In genomic region chr7:34900891-34901493, GRCh38 we compare ENCODE assay signal across 11 cellular contexts.
A peak's percentile ranks its signal among the peaks of the same experiment; 100 is the strongest.
DNase-seq lines count a peak whose midpoint lies in the region; ATAC-seq and TF ChIP-seq lines count a peak whose summit lies in the region.
"Had no signal": no experiment of that assay in that cellular context is flagged by ENCODE, and none has a peak within 500 bp of the region (broad histone marks: within the 10 kb centered on the region; RNA-seq: fewer than 3 reads in every experiment).

No MANE protein-coding gene starts in this region.

- peak; percentile 69 for ATAC-seq in HG02798 (IDR thresholded peaks at IDR 0.05; ENCODE audit: poor library complexity, unreplicated experiment)
- no peak for ATAC-seq in Panc1
- ATAC-seq: activated T-cell treated with anti-CD3 and anti-CD28 coated beads, Interleukin-2, amount 50 U/mL, for 4 hours had no signal

- no peak for TF ChIP-seq POLR2A in spleen (IDR thresholded peaks at IDR 0.05)

- H3K9me3 ChIP-seq in Panc1 (ENCODE audit: control insufficient read depth, insufficient read depth, low read depth, low read length): no peaks in the 10 kb centered on the region
- peaks cover 0 to 8% (median 3%) of the 10 kb centered on the region in 8 donors for H3K9me3 ChIP-seq in spleen
- H3K9me3 ChIP-seq in colonic mucosa: no peaks in the 10 kb centered on the region

- BruUV-seq in Panc1 (replicated peaks; lab: Mats Ljungman, UMichigan): no TSS peak

- CTCF ChIA-PET in Panc1 (lab: Charles Lee): no interaction called here

- TF ChIP-seq CTCF in GM13977 (IDR thresholded peaks at IDR 0.05; ENCODE audit: extremely low read depth, insufficient read depth, missing control alignments) (peak; percentile 53), Panc1 (IDR thresholded peaks at IDR 0.05) (peak; percentile 54), spleen (IDR thresholded peaks at IDR 0.05 in 8 of 11, conservative IDR thresholded peaks at IDR 0.05 in 3 of 11) (peak in 1 of 11 experiments; percentile 8), colonic mucosa (IDR thresholded peaks at IDR 0.05) (no peak)

- DNase-seq in GM13977 (ENCODE audit: low spot score): peak; percentile 60
- DNase-seq in Panc1 (ENCODE audit: low read depth, low spot score): no peak
- peak; percentile 81 for DNase-seq in iPS-NIHi7 (ENCODE audit: extremely low spot score)
- no peak for DNase-seq in spleen
- no peak for DNase-seq in colonic mucosa
- DNase-seq in NCI-H1694 treated with DMSO at 0.1 percent for 48 hours (lab: John Stamatoyannopoulos, UW): no peak
- no peak for DNase-seq in activated CD4-positive, alpha-beta T cell treated with anti-CD3 and anti-CD28 coated beads, Interleukin-2, amount 50 U/mL, for 4 hours
- DNase-seq: activated T-cell treated with anti-CD3 and anti-CD28 coated beads, Interleukin-2, amount 50 U/mL, for 4 hours; hypothalamus; NCI-H2107 had no signal

- H3K27ac ChIP-seq in Panc1 (ENCODE audit: low read length) (no peak overlapping the region), spleen (no peak overlapping the region), colonic mucosa (no peak overlapping the region)

- no peaks in the 10 kb centered on the region for H3K36me3 ChIP-seq in Panc1 (ENCODE audit: control insufficient read depth, insufficient read depth, low read length)
- no peaks in the 10 kb centered on the region for H3K36me3 ChIP-seq in spleen
- no peaks in the 10 kb centered on the region for H3K36me3 ChIP-seq in colonic mucosa

- intact Hi-C loops in Panc1 (cut with micrococcal nuclease; ENCODE audit: unreplicated experiment) (no loop called here), spleen (cut with DNase I; ENCODE audit: low total_unique reads) (no loop called here), colonic mucosa (cut with DNase I) (no loop called here)

- no peak overlapping the region for H3K9ac ChIP-seq in colonic mucosa (ENCODE audit: low read depth in 2 of 2, low read length in 2 of 2)

- H3K4me1 ChIP-seq in Panc1 (ENCODE audit: control insufficient read depth, insufficient read depth, low read length) (no peaks in the 10 kb centered on the region), spleen (no peaks in the 10 kb centered on the region), colonic mucosa (no peaks in the 10 kb centered on the region)

- H3K4me3 ChIP-seq in Panc1 (ENCODE audit: low read depth in 2 of 2, low read length in 2 of 2) (no peak overlapping the region), spleen (no peak overlapping the region), colonic mucosa (no peak overlapping the region)

- H3K27me3 ChIP-seq in Panc1 (ENCODE audit: control insufficient read depth, insufficient read depth, low read length) (no peaks in the 10 kb centered on the region), spleen (replicated peaks in 1 of 7) (peaks cover 0 to 10% (median 0%) of the 10 kb centered on the region in 7 donors), colonic mucosa (no peaks in the 10 kb centered on the region)

- in situ Hi-C loops in GM13977 (cut with MboI; ENCODE audit: low pct_unique_long_range_greater_than_20kb, low sequenced_read_pairs, unreplicated experiment): no loop called here
- in situ Hi-C loops in Panc1 (cut with HindIII; ENCODE audit: low pct_unique_long_range_greater_than_20kb, low sequenced_read_pairs): no loop called here

- 56 to 76% (median 66%) methylated on average over 4 of the region's 4 CpGs for WGBS in spleen, 5 donors

- POLR2A ChIA-PET in Panc1 (lab: Charles Lee): no interaction called here

Comparison
In these comparisons a context has a peak if more than half of its experiments do, and no peak if none do; other contexts are left out.
1. DNase-seq: peak in GM13977 (single experiment) and iPS-NIHi7 (single experiment); none in Panc1 (single experiment), spleen (single experiment), colonic mucosa (single experiment), NCI-H1694 treated with DMSO at 0.1 percent for 48 hours (single experiment) and activated CD4-positive, alpha-beta T cell treated with anti-CD3 and anti-CD28 coated beads, Interleukin-2, amount 50 U/mL, for 4 hours (0 of 2).